ENCODE assay signal across 8 cellular contexts in genomic region chr17:77247048-77247541, GRCh38.
A peak's percentile ranks its signal among the peaks of the same experiment; 100 is the strongest.
DNase-seq lines count a peak whose midpoint lies in the region; ATAC-seq and TF ChIP-seq lines count a peak whose summit lies in the region.

No MANE protein-coding gene starts in this region.

- ATAC-seq in GM19463 (IDR thresholded peaks at IDR 0.05; ENCODE audit: unreplicated experiment) = peak; percentile 63
- peak; percentile 96 for ATAC-seq in stimulated activated naive CD8-positive, alpha-beta T cell treated with anti-CD3 and anti-CD28 coated beads, Interleukin-15, Interleukin-2, amounts not matched to agents 100 U/mL and 50 U/mL, for 24 hours

- TF ChIP-seq RAD21 in neural cell (conservative IDR thresholded peaks at IDR 0.05) = peak; percentile 97

- DNase-seq in AG20443 (ENCODE audit: low spot score) (peak; percentile 93), M059J (ENCODE audit: low read depth) (peak; percentile 64), SIG-M5 (lab: John Stamatoyannopoulos, UW) (peak; percentile 11), foreskin fibroblast (peak; percentile 46 to 89)
- DNase-seq in activated effector memory CD4-positive, alpha-beta T cell treated with Interleukin-2 at 50 U/mL for 16 hours = peak; percentile 80
- DNase-seq in stimulated activated naive CD8-positive, alpha-beta T cell treated with anti-CD3 and anti-CD28 coated beads, Interleukin-15, Interleukin-2, amounts not matched to agents 100 U/mL and 50 U/mL, for 24 hours = peak; percentile 94

- H3K9me2 ChIP-seq in neural cell (ENCODE audit: insufficient read depth, low read length) = no peaks in the 10 kb centered on the region

- H3K27ac ChIP-seq in neural cell (ENCODE audit: low read length) = no peak overlapping the region

- no peaks in the 10 kb centered on the region for H3K9me3 ChIP-seq in neural cell (ENCODE audit: low read length)

- H3K79me2 ChIP-seq in neural cell (replicated peaks; ENCODE audit: insufficient read depth, low read length) = no peaks in the 10 kb centered on the region

- TF ChIP-seq CTCF in foreskin fibroblast (IDR thresholded peaks at IDR 0.05; ENCODE audit: low read depth, low read length) = peak; percentile 93
- peak; percentile 98 for TF ChIP-seq CTCF in neural cell (IDR thresholded peaks at IDR 0.05; ENCODE audit: poor library complexity, severe bottlenecking)

- no peaks in the 10 kb centered on the region for H3K36me3 ChIP-seq in neural cell (ENCODE audit: insufficient read depth, low read length)

- no peaks in the 10 kb centered on the region for H4K20me1 ChIP-seq in neural cell (ENCODE audit: insufficient read depth)

- H2AFZ ChIP-seq in neural cell (ENCODE audit: low read depth, low read length) = peak overlapping the region; percentile 33

- no peak for TF ChIP-seq EP300 in neural cell (conservative IDR thresholded peaks at IDR 0.05; ENCODE audit: poor library complexity, severe bottlenecking)

- H3K9ac ChIP-seq in neural cell (ENCODE audit: low read length) = peak overlapping the region; percentile 62

- peaks cover 3% of the 10 kb centered on the region for H3K27me3 ChIP-seq in neural cell (ENCODE audit: insufficient read depth, low read depth, low read length)

- H3F3A ChIP-seq in neural cell (ENCODE audit: insufficient read depth, low read length, poor library complexity, severe bottlenecking) = no peaks in the 10 kb centered on the region

- H3K4me3 ChIP-seq in foreskin fibroblast (ENCODE audit: low read depth in 1 of 2, low read length in 2 of 2) = peak overlapping the region; percentile 55 to 59
- peak overlapping the region; percentile 70 for H3K4me3 ChIP-seq in neural cell (ENCODE audit: low read length)

- H3K4me2 ChIP-seq in neural cell (ENCODE audit: low read length) = no peak overlapping the region

TF ChIP-seq in neural cell, 6 proteins besides CTCF, POLR2A, EP300 and RAD21:
- peak; percentile 94 for TF ChIP-seq SMC3 (conservative IDR thresholded peaks at IDR 0.05; ENCODE audit: poor library complexity)
- no peak for TF ChIP-seq TAF1 (IDR thresholded peaks at IDR 0.05; ENCODE audit: low read depth)
TF ChIP-seq in neural cell: peak in this region for 1.

Comparison
In these comparisons a context has a peak if more than half of its experiments do, and no peak if none do; other contexts are left out.
1. DNase-seq: peak in every context shown above with its lines; median percentile 94 in stimulated activated naive CD8-positive, alpha-beta T cell treated with anti-CD3 and anti-CD28 coated beads, Interleukin-15, Interleukin-2, amounts not matched to agents 100 U/mL and 50 U/mL, for 24 hours; 93 in AG20443; 80 in activated effector memory CD4-positive, alpha-beta T cell treated with Interleukin-2 at 50 U/mL for 16 hours; 68 in foreskin fibroblast; 64 in M059J; 11 in SIG-M5.